ENCODE assay signal across 23 cellular contexts in the genomic region with DNA sequence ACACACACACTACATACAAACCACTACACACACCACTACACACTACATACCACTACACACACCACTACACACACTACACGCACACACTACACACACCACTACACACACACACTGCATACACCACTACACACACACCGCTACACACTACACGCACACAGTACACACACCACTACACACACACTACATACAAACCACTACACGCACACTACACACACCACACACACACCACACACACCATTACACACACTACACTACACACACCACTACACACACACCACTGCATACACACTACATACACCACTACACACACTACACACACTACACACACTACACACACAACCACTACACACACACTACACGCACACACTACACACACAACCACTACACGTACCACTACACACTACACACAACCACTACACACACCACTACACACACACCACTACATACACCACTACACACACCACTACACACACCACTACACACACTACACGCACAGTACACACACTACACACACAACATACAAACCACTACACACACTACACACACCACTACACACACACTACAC.
"Had no signal": no experiment of that assay in that cellular context is flagged by ENCODE, and none has a peak within 500 bp of the region (broad histone marks: within the 10 kb centered on the region; RNA-seq: fewer than 3 reads in every experiment).

No MANE protein-coding gene starts in this region.

- H3K36me3 ChIP-seq: colonic mucosa, thoracic aorta had no signal

- H3K4me1 ChIP-seq: colonic mucosa, psoas muscle had no signal

- H3K9me3 ChIP-seq: colonic mucosa, left ventricle myocardium inferior, lower lobe of right lung, neutrophil, psoas muscle, stomach, thoracic aorta, transverse colon had no signal

- H2AFZ ChIP-seq: hepatocyte had no signal

- H3K27ac Mint-ChIP-seq: memory B cell, nephron progenitor cell had no signal

- ATAC-seq: left cardiac atrium, lower lobe of right lung, psoas muscle, sciatic nerve had no signal

- FAIRE-seq: kidney had no signal

- H3K4me3 Mint-ChIP-seq: memory B cell, nephron progenitor cell had no signal

- H3K27me3 Mint-ChIP-seq: memory B cell had no signal

- DNase-seq: colonic mucosa; dermis blood vessel endothelial cell; foreskin melanocyte; head of caudate nucleus; kidney; left cardiac atrium; left ventricle myocardium inferior; lower lobe of right lung; midbrain; nephron progenitor cell; psoas muscle; retina; stimulated activated CD4-positive, alpha-beta T cell treated with anti-CD3 and anti-CD28 coated beads, Interleukin-2, amount 100 ng/mL, for 24 hours; stimulated activated CD4-positive, alpha-beta T cell treated with anti-CD3 and anti-CD28 coated beads, Interleukin-4, amount 100 ng/mL, for 4 hours; stimulated activated naive CD4-positive, alpha-beta T cell; stomach; substantia nigra; transverse colon had no signal

- H3K27me3 ChIP-seq: colonic mucosa, hepatocyte, neutrophil, transverse colon had no signal

- H3K36me3 Mint-ChIP-seq: memory B cell had no signal

- H3K4me2 ChIP-seq: hepatocyte had no signal

- H3K27ac ChIP-seq: colonic mucosa, hepatocyte, left ventricle myocardium inferior, lower lobe of right lung, neutrophil, psoas muscle, stomach, thoracic aorta, transverse colon had no signal

- H3K9me3 Mint-ChIP-seq: memory B cell, nephron progenitor cell had no signal

- H3K4me3 ChIP-seq: colonic mucosa, hepatocyte, left ventricle myocardium inferior, lower lobe of right lung, psoas muscle, stomach, thoracic aorta, transverse colon had no signal
